9 cellular contexts compared by ENCODE assay signal in the genomic region with DNA sequence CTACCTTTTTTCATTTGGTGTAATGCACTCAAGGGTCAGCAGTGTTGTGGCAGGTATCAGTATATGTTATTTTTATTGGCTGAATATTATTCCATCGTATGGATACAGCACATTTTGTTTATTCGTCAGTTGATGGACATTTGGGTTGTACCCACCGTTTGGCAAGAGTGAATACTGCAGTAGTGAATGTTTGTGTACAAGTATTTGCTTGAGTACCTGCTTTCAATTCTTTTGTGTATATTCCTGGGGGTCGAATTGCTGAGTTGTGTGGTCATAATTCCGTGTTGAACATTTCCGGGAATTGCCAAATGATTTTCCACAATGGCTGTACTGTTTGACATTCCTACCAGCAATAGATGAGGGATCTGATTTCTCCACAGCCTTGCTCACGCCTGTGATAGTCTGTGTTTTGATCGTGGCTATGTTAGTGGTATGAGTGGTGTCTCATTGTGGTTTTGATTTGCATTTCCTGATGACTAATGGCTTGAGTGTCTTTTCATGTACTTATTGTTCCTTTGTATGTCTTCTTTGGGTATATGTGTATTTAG.
DNase-seq lines count a peak whose midpoint lies in the region; ATAC-seq and TF ChIP-seq lines count a peak whose summit lies in the region.
"Had no signal": no experiment of that assay in that cellular context is flagged by ENCODE, and none has a peak within 500 bp of the region (broad histone marks: within the 10 kb centered on the region; RNA-seq: fewer than 3 reads in every experiment).

No MANE protein-coding gene starts in this region.

- 49 to 56% methylated on average over 8 of the region's 8 CpGs for WGBS in lung, 2 donors

- H3K27ac Mint-ChIP-seq in CD4-positive, CD25-positive, alpha-beta regulatory T cell = peak overlapping the region in 1 of 3 donors; percentile 42

- TF ChIP-seq CTCF in WERI-Rb-1 (IDR thresholded peaks at IDR 0.05; ENCODE audit: low read depth, low read length) (no peak), lung (IDR thresholded peaks at IDR 0.05; ENCODE audit: control extremely low read depth, extremely low read depth) (no peak)

- no peaks in the 10 kb centered on the region for H3K27me3 ChIP-seq in CD4-positive, CD25-positive, alpha-beta regulatory T cell (ENCODE audit: control insufficient read depth, insufficient read depth, low read length)
- H3K27me3 ChIP-seq in WERI-Rb-1 (ENCODE audit: insufficient read depth, low read depth, severe bottlenecking) = no peaks in the 10 kb centered on the region
- H3K27me3 ChIP-seq in lung (ENCODE audit: control insufficient read depth, insufficient read depth) = no peaks in the 10 kb centered on the region

- no peaks in the 10 kb centered on the region for H3K36me3 ChIP-seq in CD4-positive, CD25-positive, alpha-beta regulatory T cell (ENCODE audit: control insufficient read depth, insufficient read depth, low read length)
- H3K36me3 ChIP-seq in WERI-Rb-1 = peaks cover 7% of the 10 kb centered on the region
- H3K36me3 ChIP-seq in lung (ENCODE audit: control insufficient read depth in 2 of 2, insufficient read depth in 2 of 2, low read length in 2 of 2) = no peaks in the 10 kb centered on the region

- H3K9me3 Mint-ChIP-seq in CD4-positive, CD25-positive, alpha-beta regulatory T cell = peaks cover 0 to 4% (median 0%) of the 10 kb centered on the region in 7 donors
- H3K9me3 Mint-ChIP-seq: neural crest cell had no signal

- peaks cover 8% of the 10 kb centered on the region for H3K4me1 ChIP-seq in CD4-positive, CD25-positive, alpha-beta regulatory T cell (ENCODE audit: control insufficient read depth, insufficient read depth, low read length, poor library complexity, severe bottlenecking)
- H3K4me1 ChIP-seq in lung (ENCODE audit: control insufficient read depth in 2 of 2, insufficient read depth in 2 of 2, low read length in 2 of 2) = peaks cover 0 to 2% of the 10 kb centered on the region in 2 donors

- H3K9me3 ChIP-seq in CD4-positive, CD25-positive, alpha-beta regulatory T cell (ENCODE audit: control insufficient read depth in 2 of 2, low read length in 2 of 2) = no peaks in the 10 kb centered on the region
- H3K9me3 ChIP-seq in WERI-Rb-1 (ENCODE audit: severe bottlenecking) = no peaks in the 10 kb centered on the region
- H3K9me3 ChIP-seq in lung (ENCODE audit: control insufficient read depth in 2 of 2, insufficient read depth in 1 of 2, low read length in 1 of 2) = no peaks in the 10 kb centered on the region

- no peak for TF ChIP-seq RAD21 in Ishikawa (IDR thresholded peaks at IDR 0.05; ENCODE audit: low read depth)

- peaks cover 19% of the 10 kb centered on the region for H3K36me3 Mint-ChIP-seq in CD4-positive, CD25-positive, alpha-beta regulatory T cell

- no peaks in the 10 kb centered on the region for H3K27me3 Mint-ChIP-seq in CD4-positive, CD25-positive, alpha-beta regulatory T cell

- DNase-seq in CD4-positive, CD25-positive, alpha-beta regulatory T cell = peak in 1 of 3 donors; percentile 31
- DNase-seq in WERI-Rb-1 = no peak
- no peak for DNase-seq in lung (ENCODE audit: low spot score)
- no peak for DNase-seq in cortex of kidney (lab: John Stamatoyannopoulos, UW)
- DNase-seq in cerebellar cortex (ENCODE audit: low spot score) = no peak

- no peak overlapping the region for H3K4me3 Mint-ChIP-seq in CD4-positive, CD25-positive, alpha-beta regulatory T cell
- H3K4me3 Mint-ChIP-seq: neural crest cell had no signal

- peaks cover 6 to 24% (median 18%) of the 10 kb centered on the region in 4 donors for H3K4me1 Mint-ChIP-seq in CD4-positive, CD25-positive, alpha-beta regulatory T cell

- peak overlapping the region; percentile 43 for H3K4me3 ChIP-seq in CD4-positive, CD25-positive, alpha-beta regulatory T cell (ENCODE audit: low read depth, low read length)
- H3K4me3 ChIP-seq in WERI-Rb-1 (ENCODE audit: low read depth, low read length) (no peak overlapping the region), lung (no peak overlapping the region)

- peak; percentile 81 for TF ChIP-seq EP300 in Ishikawa (IDR thresholded peaks at IDR 0.05; ENCODE audit: borderline replicate concordance)

- ATAC-seq in CD4-positive, CD25-positive, alpha-beta regulatory T cell (ENCODE audit: low read depth in 2 of 2) = peak; percentile 67
- peak; percentile 40 for ATAC-seq in lung (ENCODE audit: insufficient read depth, low FRiP score)
- no peak for ATAC-seq in GM19467 (IDR thresholded peaks at IDR 0.05; ENCODE audit: unreplicated experiment)
- no peak for ATAC-seq in HG03108 (IDR thresholded peaks at IDR 0.05; ENCODE audit: unreplicated experiment)

- no peak overlapping the region for H3K27ac ChIP-seq in CD4-positive, CD25-positive, alpha-beta regulatory T cell (ENCODE audit: insufficient read depth, low read length, poor library complexity, severe bottlenecking)
- H3K27ac ChIP-seq in WERI-Rb-1 = peak overlapping the region; percentile 67
- no peak overlapping the region for H3K27ac ChIP-seq in lung (ENCODE audit: low read depth in 1 of 2, low read length in 1 of 2)

TF ChIP-seq in Ishikawa, 13 proteins besides CTCF, POLR2A, EP300 and RAD21:
- TF ChIP-seq ZBTB7A (IDR thresholded peaks at IDR 0.05; ENCODE audit: low read depth) (no peak), YY1 (IDR thresholded peaks at IDR 0.05; ENCODE audit: low read depth) (peak; percentile 33; the same call in 1 of the 2 replicates), NFIC (IDR thresholded peaks at IDR 0.05) (peak; percentile 49; the same call in 1 of the 2 replicates), CREB1 (IDR thresholded peaks at IDR 0.05; ENCODE audit: low read depth) (no peak), FOXM1 (IDR thresholded peaks at IDR 0.05; ENCODE audit: borderline replicate concordance, low read depth) (no peak; the same call in 1 of the 2 replicates), EGR1 (IDR thresholded peaks at IDR 0.05) (no peak), TEAD4 (IDR thresholded peaks at IDR 0.05) (peak; percentile 91), CEBPB (IDR thresholded peaks at IDR 0.05) (peak; percentile 71), TAF1 (IDR thresholded peaks at IDR 0.05; ENCODE audit: low read depth) (no peak), TCF12 (IDR thresholded peaks at IDR 0.05; ENCODE audit: low read depth) (peak; percentile 69)
- TF ChIP-seq, protein P1, sequence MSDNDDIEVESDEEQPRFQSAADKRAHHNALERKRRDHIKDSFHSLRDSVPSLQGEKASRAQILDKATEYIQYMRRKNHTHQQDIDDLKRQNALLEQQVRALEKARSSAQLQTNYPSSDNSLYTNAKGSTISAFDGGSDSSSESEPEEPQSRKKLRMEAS (IDR thresholded peaks at IDR 0.05) = no peak
- TF ChIP-seq, protein P2, sequence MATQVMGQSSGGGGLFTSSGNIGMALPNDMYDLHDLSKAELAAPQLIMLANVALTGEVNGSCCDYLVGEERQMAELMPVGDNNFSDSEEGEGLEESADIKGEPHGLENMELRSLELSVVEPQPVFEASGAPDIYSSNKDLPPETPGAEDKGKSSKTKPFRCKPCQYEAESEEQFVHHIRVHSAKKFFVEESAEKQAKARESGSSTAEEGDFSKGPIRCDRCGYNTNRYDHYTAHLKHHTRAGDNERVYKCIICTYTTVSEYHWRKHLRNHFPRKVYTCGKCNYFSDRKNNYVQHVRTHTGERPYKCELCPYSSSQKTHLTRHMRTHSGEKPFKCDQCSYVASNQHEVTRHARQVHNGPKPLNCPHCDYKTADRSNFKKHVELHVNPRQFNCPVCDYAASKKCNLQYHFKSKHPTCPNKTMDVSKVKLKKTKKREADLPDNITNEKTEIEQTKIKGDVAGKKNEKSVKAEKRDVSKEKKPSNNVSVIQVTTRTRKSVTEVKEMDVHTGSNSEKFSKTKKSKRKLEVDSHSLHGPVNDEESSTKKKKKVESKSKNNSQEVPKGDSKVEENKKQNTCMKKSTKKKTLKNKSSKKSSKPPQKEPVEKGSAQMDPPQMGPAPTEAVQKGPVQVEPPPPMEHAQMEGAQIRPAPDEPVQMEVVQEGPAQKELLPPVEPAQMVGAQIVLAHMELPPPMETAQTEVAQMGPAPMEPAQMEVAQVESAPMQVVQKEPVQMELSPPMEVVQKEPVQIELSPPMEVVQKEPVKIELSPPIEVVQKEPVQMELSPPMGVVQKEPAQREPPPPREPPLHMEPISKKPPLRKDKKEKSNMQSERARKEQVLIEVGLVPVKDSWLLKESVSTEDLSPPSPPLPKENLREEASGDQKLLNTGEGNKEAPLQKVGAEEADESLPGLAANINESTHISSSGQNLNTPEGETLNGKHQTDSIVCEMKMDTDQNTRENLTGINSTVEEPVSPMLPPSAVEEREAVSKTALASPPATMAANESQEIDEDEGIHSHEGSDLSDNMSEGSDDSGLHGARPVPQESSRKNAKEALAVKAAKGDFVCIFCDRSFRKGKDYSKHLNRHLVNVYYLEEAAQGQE (IDR thresholded peaks at IDR 0.05; ENCODE audit: low read depth) = no peak
- TF ChIP-seq, protein P3, sequence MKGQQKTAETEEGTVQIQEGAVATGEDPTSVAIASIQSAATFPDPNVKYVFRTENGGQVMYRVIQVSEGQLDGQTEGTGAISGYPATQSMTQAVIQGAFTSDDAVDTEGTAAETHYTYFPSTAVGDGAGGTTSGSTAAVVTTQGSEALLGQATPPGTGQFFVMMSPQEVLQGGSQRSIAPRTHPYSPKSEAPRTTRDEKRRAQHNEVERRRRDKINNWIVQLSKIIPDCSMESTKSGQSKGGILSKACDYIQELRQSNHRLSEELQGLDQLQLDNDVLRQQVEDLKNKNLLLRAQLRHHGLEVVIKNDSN (IDR thresholded peaks at IDR 0.05) = no peak
TF ChIP-seq in Ishikawa: peak in this region for 5.

Comparison
In these comparisons a context has a peak if more than half of its experiments do, and no peak if none do; other contexts are left out.
1. ATAC-seq: peak in CD4-positive, CD25-positive, alpha-beta regulatory T cell (2 of 2) and lung (single experiment); none in GM19467 (single experiment) and HG03108 (single experiment).